ENCODE assay signal across 23 cellular contexts in the genomic region with DNA sequence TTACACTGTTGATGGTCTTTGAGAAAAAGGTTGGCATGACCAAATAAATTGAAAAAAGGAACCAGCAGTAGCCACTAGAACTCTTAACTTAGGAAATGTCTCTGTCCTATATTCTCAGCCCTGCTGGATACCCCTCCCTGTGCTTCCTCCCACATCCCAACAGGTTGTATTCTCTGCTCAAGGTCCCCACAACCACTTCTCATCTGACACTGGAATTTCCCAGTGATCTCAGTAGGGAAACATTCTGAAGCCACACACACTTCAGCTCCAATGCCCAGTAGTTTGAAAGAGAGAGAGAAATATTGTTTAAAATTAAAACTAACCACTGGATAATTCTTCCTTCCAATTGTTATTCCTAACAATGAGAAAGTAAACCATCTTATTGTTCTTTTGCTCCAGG.
"Had no signal": no experiment of that assay in that cellular context is flagged by ENCODE, and none has a peak within 500 bp of the region (broad histone marks: within the 10 kb centered on the region; RNA-seq: fewer than 3 reads in every experiment).

No MANE protein-coding gene starts in this region.

- H3K4me1 ChIP-seq: colonic mucosa, lower lobe of right lung, psoas muscle, right lobe of liver, transverse colon had no signal

- H3K9me3 Mint-ChIP-seq: endodermal cell; memory B cell; naive B cell; nephron progenitor cell; stimulated activated naive B cell treated with anti-CD40 and anti-IgM and Interleukin-4, amounts not matched to agents 10 μg/mL and 1 μg/mL and 100 μg/mL, for 72 hours; stimulated activated naive CD8-positive, alpha-beta T cell treated with anti-CD3 and anti-CD28 coated beads, Interleukin-15, amount 100 ng/mL, for 72 hours had no signal

- ATAC-seq: foreskin keratinocyte; heart left ventricle; left lobe of liver; lower lobe of right lung; psoas muscle; right lobe of liver; stimulated activated naive B cell treated with anti-CD40 and anti-IgM and Interleukin-4, amounts not matched to agents 10 μg/mL and 1 μg/mL and 100 μg/mL, for 72 hours; stimulated activated naive CD8-positive, alpha-beta T cell treated with anti-CD3 and anti-CD28 coated beads, Interleukin-15, amount 100 ng/mL, for 72 hours had no signal

- H3K27ac Mint-ChIP-seq: endodermal cell; memory B cell; nephron progenitor cell; stimulated activated naive B cell treated with anti-CD40 and anti-IgM and Interleukin-4, amounts not matched to agents 10 μg/mL and 1 μg/mL and 100 μg/mL, for 72 hours; stimulated activated naive CD8-positive, alpha-beta T cell treated with anti-CD3 and anti-CD28 coated beads, Interleukin-15, amount 100 ng/mL, for 72 hours had no signal

- DNase-seq: colonic mucosa; dermis blood vessel endothelial cell; effector CD4-positive, alpha-beta T cell; endodermal cell; erythroblast; foreskin keratinocyte; heart left ventricle; hippocampal formation; lower lobe of right lung; midbrain; naive B cell; nephron progenitor cell; psoas muscle; retina; right lobe of liver; stimulated activated CD4-positive, alpha-beta T cell treated with anti-CD3 and anti-CD28 coated beads, Interleukin-2, amount 100 ng/mL, for 24 hours; stimulated activated CD4-positive, alpha-beta T cell treated with anti-CD3 and anti-CD28 coated beads, Interleukin-4, amount 100 ng/mL, for 4 hours; stimulated activated naive B cell treated with anti-CD40 and anti-IgM and Interleukin-4, amounts not matched to agents 10 μg/mL and 1 μg/mL and 100 μg/mL, for 72 hours; stimulated activated naive CD8-positive, alpha-beta T cell treated with anti-CD3 and anti-CD28 coated beads, Interleukin-15, amount 100 ng/mL, for 72 hours; transverse colon had no signal

- H3K27me3 ChIP-seq: colonic mucosa, foreskin keratinocyte, heart left ventricle, right lobe of liver, transverse colon had no signal

- H3K27ac ChIP-seq: colonic mucosa, foreskin keratinocyte, heart left ventricle, lower lobe of right lung, psoas muscle, right lobe of liver, thoracic aorta, transverse colon had no signal

- H3K9me3 ChIP-seq: colonic mucosa, heart left ventricle, lower lobe of right lung, psoas muscle, right lobe of liver, thoracic aorta, transverse colon had no signal

- H3K4me3 Mint-ChIP-seq: endodermal cell; memory B cell; naive B cell; nephron progenitor cell; stimulated activated naive B cell treated with anti-CD40 and anti-IgM and Interleukin-4, amounts not matched to agents 10 μg/mL and 1 μg/mL and 100 μg/mL, for 72 hours; stimulated activated naive CD8-positive, alpha-beta T cell treated with anti-CD3 and anti-CD28 coated beads, Interleukin-15, amount 100 ng/mL, for 72 hours had no signal

- H3K27me3 Mint-ChIP-seq: naive B cell; stimulated activated naive B cell treated with anti-CD40 and anti-IgM and Interleukin-4, amounts not matched to agents 10 μg/mL and 1 μg/mL and 100 μg/mL, for 72 hours had no signal

- H3K36me3 ChIP-seq: colonic mucosa, heart left ventricle, lower lobe of right lung, right lobe of liver, thoracic aorta, transverse colon had no signal

- H3K4me3 ChIP-seq: colonic mucosa, heart left ventricle, lower lobe of right lung, psoas muscle, right lobe of liver, thoracic aorta, transverse colon had no signal

- H3K36me3 Mint-ChIP-seq: memory B cell; naive B cell; stimulated activated naive B cell treated with anti-CD40 and anti-IgM and Interleukin-4, amounts not matched to agents 10 μg/mL and 1 μg/mL and 100 μg/mL, for 72 hours had no signal

- H3K4me1 Mint-ChIP-seq: memory B cell; naive B cell; nephron progenitor cell; stimulated activated naive B cell treated with anti-CD40 and anti-IgM and Interleukin-4, amounts not matched to agents 10 μg/mL and 1 μg/mL and 100 μg/mL, for 72 hours; stimulated activated naive CD8-positive, alpha-beta T cell treated with anti-CD3 and anti-CD28 coated beads, Interleukin-15, amount 100 ng/mL, for 72 hours had no signal
